1 cellular context compared by ENCODE assay signal in genomic region chr1:6041432-6042062, GRCh38.
TF ChIP-seq lines count a peak whose summit lies in the region.

No MANE protein-coding gene starts in this region.

TF ChIP-seq in HEK293, 187 proteins besides CTCF, POLR2A, EP300 and RAD21 (continued from another document):
- no peak for TF ChIP-seq ZNF449 (tag by site-specific recombination; IDR thresholded peaks at IDR 0.05)
